ENCODE assay signal across 8 cellular contexts in the genomic region with DNA sequence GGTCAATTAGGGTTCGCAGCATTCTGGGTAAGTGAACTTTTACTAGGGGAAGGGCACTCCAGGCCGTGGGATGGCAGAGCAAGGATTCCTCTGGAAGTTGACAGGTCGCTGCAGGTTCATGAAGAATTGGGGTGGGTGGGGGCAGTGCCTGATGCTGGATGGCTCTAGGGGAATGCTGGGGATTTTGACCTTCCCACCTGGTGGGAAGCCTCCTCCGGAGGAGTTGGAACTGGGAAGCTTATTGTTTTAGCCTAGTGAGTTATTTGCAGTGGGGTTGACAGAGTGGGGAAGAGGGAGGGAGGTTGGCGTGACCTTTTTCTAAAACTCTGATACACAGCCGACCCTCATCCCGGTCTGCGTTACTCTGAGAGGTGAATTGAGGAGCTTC. TPM values are rescaled to one million over a fixed set of nuclear protein-coding genes. Genes with fewer than 3 reads are reported as not detected.
DNase-seq lines count a peak whose midpoint lies in the region; ATAC-seq and TF ChIP-seq lines count a peak whose summit lies in the region.

No MANE protein-coding gene starts in this region.

- ATAC-seq in WTC11 (no peak; the same call in 1 of the 2 replicates), HG02623 (IDR thresholded peaks at IDR 0.05; ENCODE audit: unreplicated experiment) (no peak)

- POLR2A ChIA-PET in WTC11 (lab: Charles Lee): interaction anchor here (0.7 kb wide), 1 partner anchor 121 kb away, joined by 10 read pairs; a partner anchor contains a TSS

- H3K9me3 ChIP-seq in hepatocyte (ENCODE audit: low read depth): no peaks in the 10 kb centered on the region

- no peaks in the 10 kb centered on the region for H4K20me1 ChIP-seq in hepatocyte (ENCODE audit: insufficient read depth, poor library complexity, severe bottlenecking)

- H3K27ac Mint-ChIP-seq in Calu3 (ENCODE audit: unreplicated experiment): peak overlapping the region; percentile 40
- H3K27ac Mint-ChIP-seq in WTC11: no peak overlapping the region

- peaks cover 7% of the 10 kb centered on the region for H3K4me1 ChIP-seq in hepatocyte (ENCODE audit: insufficient read depth)
- peaks cover 3% of the 10 kb centered on the region for H3K4me1 ChIP-seq in rectal smooth muscle tissue (ENCODE audit: control insufficient read depth, insufficient read depth, low read length)

- peak overlapping the region; percentile 96 for H3K4me2 ChIP-seq in hepatocyte

- H3K27ac ChIP-seq in hepatocyte (no peak overlapping the region), rectal smooth muscle tissue (ENCODE audit: low read depth, low read length) (no peak overlapping the region)

- no TSS peak for BruUV-seq in Calu3 (replicated peaks; lab: Mats Ljungman, UMichigan)

- peak overlapping the region; percentile 83 for H2AFZ ChIP-seq in hepatocyte

- H3K4me1 Mint-ChIP-seq in Calu3 (ENCODE audit: low read depth, unreplicated experiment) (peaks cover 7% of the 10 kb centered on the region), WTC11 (peaks cover 46% of the 10 kb centered on the region)

- H3K79me2 ChIP-seq in hepatocyte: no peaks in the 10 kb centered on the region

- no peaks in the 10 kb centered on the region for H3K9me2 ChIP-seq in hepatocyte (replicated peaks; ENCODE audit: insufficient read depth)

- H3K4me3 ChIP-seq in hepatocyte: peak overlapping the region; percentile 87
- peak overlapping the region; percentile 53 for H3K4me3 ChIP-seq in rectal smooth muscle tissue (ENCODE audit: low read length)

- H3K9me3 Mint-ChIP-seq in Calu3 (ENCODE audit: low read depth, unreplicated experiment): no peaks in the 10 kb centered on the region
- no peaks in the 10 kb centered on the region for H3K9me3 Mint-ChIP-seq in WTC11

- DNase-seq in Calu3 (no peak), WTC11 (ENCODE audit: low spot score) (no peak), hepatocyte (ENCODE audit: low spot score) (no peak), OCI-M1 (lab: John Stamatoyannopoulos, UW) (no peak), hippocampal formation (lab: John Stamatoyannopoulos, UW) (no peak), DMS53 treated with DMSO at 0.1 percent for 48 hours (lab: John Stamatoyannopoulos, UW; ENCODE audit: unreplicated experiment) (no peak)

- H3K27me3 Mint-ChIP-seq in Calu3 (ENCODE audit: unreplicated experiment) (peaks cover 49% of the 10 kb centered on the region), WTC11 (ENCODE audit: low read depth) (peaks cover 9% of the 10 kb centered on the region)

- TF ChIP-seq CTCF in Calu3 (IDR thresholded peaks at IDR 0.05; ENCODE audit: unreplicated experiment) (no peak), WTC11 (IDR thresholded peaks at IDR 0.05) (no peak), hepatocyte (IDR thresholded peaks at IDR 0.05; ENCODE audit: poor library complexity) (no peak)

- H3K36me3 Mint-ChIP-seq in Calu3 (ENCODE audit: insufficient read depth, unreplicated experiment) (peaks cover 14% of the 10 kb centered on the region), WTC11 (no peaks in the 10 kb centered on the region)

- H3K9ac ChIP-seq in rectal smooth muscle tissue (ENCODE audit: low read length): no peak overlapping the region

- no peaks in the 10 kb centered on the region for H3K36me3 ChIP-seq in hepatocyte (replicated peaks; ENCODE audit: insufficient read depth, low read depth)
- H3K36me3 ChIP-seq in rectal smooth muscle tissue (ENCODE audit: control insufficient read depth, insufficient read depth, low read length): no peaks in the 10 kb centered on the region

- peak overlapping the region; percentile 76 for H3K4me3 Mint-ChIP-seq in Calu3 (ENCODE audit: low read depth, unreplicated experiment)
- H3K4me3 Mint-ChIP-seq in WTC11: peak overlapping the region; percentile 76

- peaks cover 18% of the 10 kb centered on the region for H3K27me3 ChIP-seq in hepatocyte
- H3K27me3 ChIP-seq in rectal smooth muscle tissue (ENCODE audit: control insufficient read depth, insufficient read depth, low read length): peaks cover 8% of the 10 kb centered on the region

- WGBS in hepatocyte (ENCODE audit: low lambda C conversion rate, missing lambda C conversion rate): 45% methylated on average over 8 of the region's 8 CpGs

- CTCF ChIA-PET in Calu3 (lab: Charles Lee): interaction anchor here (0.7 to 1.4 kb wide), 3 partner anchors 17 to 49 kb away, joined by 3 to 5 read pairs (median 4); no protein-coding TSS in a partner anchor
- CTCF ChIA-PET in WTC11 (lab: Charles Lee): interaction anchor here (0.6 to 2.1 kb wide), 15 partner anchors 9 to 134 kb away, joined by 3 to 21 read pairs (median 3); a partner anchor contains a TSS

- intact Hi-C loops in Calu3 (cut with micrococcal nuclease; ENCODE audit: unreplicated experiment): no loop called here

TF ChIP-seq in WTC11, 78 proteins besides CTCF, POLR2A, EP300 and RAD21:
- TF ChIP-seq PRRX2 (CRISPR knock-in tag; IDR thresholded peaks at IDR 0.05) (no peak), CREB1 (CRISPR knock-in tag; IDR thresholded peaks at IDR 0.05) (no peak), TP53 (CRISPR knock-in tag; IDR thresholded peaks at IDR 0.05) (no peak), ZNF423 (CRISPR knock-in tag; IDR thresholded peaks at IDR 0.05) (no peak), ELF4 (CRISPR knock-in tag; IDR thresholded peaks at IDR 0.05; ENCODE audit: low read depth) (no peak), NR1H2 (CRISPR knock-in tag; IDR thresholded peaks at IDR 0.05) (no peak), CBFB (CRISPR knock-in tag; IDR thresholded peaks at IDR 0.05; ENCODE audit: low read depth) (no peak), SMAD4 (CRISPR knock-in tag; IDR thresholded peaks at IDR 0.05) (no peak), HMGA2 (CRISPR knock-in tag; IDR thresholded peaks at IDR 0.05) (no peak), KAT7 (CRISPR knock-in tag; IDR thresholded peaks at IDR 0.05; ENCODE audit: borderline replicate concordance) (no peak)
- TF ChIP-seq, protein P1, sequence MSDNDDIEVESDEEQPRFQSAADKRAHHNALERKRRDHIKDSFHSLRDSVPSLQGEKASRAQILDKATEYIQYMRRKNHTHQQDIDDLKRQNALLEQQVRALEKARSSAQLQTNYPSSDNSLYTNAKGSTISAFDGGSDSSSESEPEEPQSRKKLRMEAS (CRISPR knock-in tag; IDR thresholded peaks at IDR 0.05): no peak
- TF ChIP-seq, protein P2, sequence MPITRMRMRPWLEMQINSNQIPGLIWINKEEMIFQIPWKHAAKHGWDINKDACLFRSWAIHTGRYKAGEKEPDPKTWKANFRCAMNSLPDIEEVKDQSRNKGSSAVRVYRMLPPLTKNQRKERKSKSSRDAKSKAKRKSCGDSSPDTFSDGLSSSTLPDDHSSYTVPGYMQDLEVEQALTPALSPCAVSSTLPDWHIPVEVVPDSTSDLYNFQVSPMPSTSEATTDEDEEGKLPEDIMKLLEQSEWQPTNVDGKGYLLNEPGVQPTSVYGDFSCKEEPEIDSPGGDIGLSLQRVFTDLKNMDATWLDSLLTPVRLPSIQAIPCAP (CRISPR knock-in tag; IDR thresholded peaks at IDR 0.05): no peak
- TF ChIP-seq, protein P3, sequence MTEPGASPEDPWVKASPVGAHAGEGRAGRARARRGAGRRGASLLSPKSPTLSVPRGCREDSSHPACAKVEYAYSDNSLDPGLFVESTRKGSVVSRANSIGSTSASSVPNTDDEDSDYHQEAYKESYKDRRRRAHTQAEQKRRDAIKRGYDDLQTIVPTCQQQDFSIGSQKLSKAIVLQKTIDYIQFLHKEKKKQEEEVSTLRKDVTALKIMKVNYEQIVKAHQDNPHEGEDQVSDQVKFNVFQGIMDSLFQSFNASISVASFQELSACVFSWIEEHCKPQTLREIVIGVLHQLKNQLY (CRISPR knock-in tag; IDR thresholded peaks at IDR 0.05): no peak
- TF ChIP-seq, protein P4, sequence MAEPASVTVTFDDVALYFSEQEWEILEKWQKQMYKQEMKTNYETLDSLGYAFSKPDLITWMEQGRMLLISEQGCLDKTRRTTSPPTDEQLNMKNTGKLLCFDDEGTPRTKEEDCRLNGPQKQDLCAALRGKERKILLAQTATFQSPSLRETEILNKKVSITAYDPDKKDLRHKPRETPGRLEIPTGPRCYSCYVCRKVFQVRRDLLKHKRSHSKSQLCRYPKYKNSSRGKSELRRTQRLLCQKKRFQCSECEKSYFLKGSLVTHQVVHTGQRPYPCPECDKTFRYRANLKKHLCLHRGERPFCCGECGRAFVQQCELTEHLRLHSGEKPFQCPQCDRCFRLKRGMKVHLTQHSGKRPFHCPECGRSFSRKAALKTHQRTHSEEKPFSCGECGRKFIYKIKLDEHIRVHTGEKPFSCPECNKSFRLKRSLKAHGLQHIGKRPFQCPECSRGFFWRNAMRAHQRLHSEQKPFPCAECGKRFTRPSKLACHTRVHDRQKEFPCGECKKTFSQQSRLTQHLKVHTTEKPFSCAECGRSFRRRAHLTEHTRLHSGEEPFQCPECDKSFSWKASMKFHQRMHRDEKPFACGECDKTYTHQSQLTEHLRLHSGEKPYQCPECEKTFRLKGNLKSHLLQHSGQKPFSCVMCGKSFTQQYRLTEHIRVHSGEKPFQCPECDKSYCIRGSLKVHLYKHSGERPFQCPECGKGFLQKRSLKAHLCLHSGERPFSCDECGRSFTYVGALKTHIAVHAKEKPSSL (CRISPR knock-in tag; conservative IDR thresholded peaks at IDR 0.05): no peak
- TF ChIP-seq, protein P5, sequence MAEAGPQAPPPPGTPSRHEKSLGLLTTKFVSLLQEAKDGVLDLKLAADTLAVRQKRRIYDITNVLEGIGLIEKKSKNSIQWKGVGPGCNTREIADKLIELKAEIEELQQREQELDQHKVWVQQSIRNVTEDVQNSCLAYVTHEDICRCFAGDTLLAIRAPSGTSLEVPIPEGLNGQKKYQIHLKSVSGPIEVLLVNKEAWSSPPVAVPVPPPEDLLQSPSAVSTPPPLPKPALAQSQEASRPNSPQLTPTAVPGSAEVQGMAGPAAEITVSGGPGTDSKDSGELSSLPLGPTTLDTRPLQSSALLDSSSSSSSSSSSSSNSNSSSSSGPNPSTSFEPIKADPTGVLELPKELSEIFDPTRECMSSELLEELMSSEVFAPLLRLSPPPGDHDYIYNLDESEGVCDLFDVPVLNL (CRISPR knock-in tag; IDR thresholded peaks at IDR 0.05; ENCODE audit: borderline replicate concordance, low read depth): no peak
TF ChIP-seq in WTC11: peak in this region for 0.

RNA-seq across cellular contexts. Expression of a gene that starts 0.6 kb away (rescaled TPM):
- total RNA-seq in Calu3 (2022): 4.2 and 4.5 TPM in 2 replicates
- total RNA-seq in WTC11 (2021): 1.9 to 2.8 TPM (median 2.5 TPM) in 3 replicates
- 1.1 and 1.9 TPM in 2 replicates for total RNA-seq in hepatocyte
- 0.46 and 1.2 TPM in 2 replicates for polyA plus RNA-seq in hepatocyte

RNA-seq across cellular contexts. Expression of a gene that starts 31.1 kb away (rescaled TPM):
- 55.7 and 58.4 TPM in 2 replicates for total RNA-seq in Calu3 (2022)
- total RNA-seq in WTC11 (2021): 31.9 to 37.3 TPM (median 36.1 TPM) in 3 replicates
- 37.5 and 40.8 TPM in 2 replicates for total RNA-seq in hepatocyte
- 55.0 and 57.2 TPM in 2 replicates for polyA plus RNA-seq in hepatocyte

RNA-seq across cellular contexts. Expression of a gene that starts 33.8 kb away (rescaled TPM):
- total RNA-seq in Calu3 (2022) (184 and 193 TPM in 2 replicates), WTC11 (2021) (111 to 140 TPM (median 114 TPM) in 3 replicates), hepatocyte (73.6 and 86.3 TPM in 2 replicates)
- 50.1 and 61.7 TPM in 2 replicates for polyA plus RNA-seq in hepatocyte

RNA-seq across cellular contexts. Expression of a gene that starts 47.3 kb away (rescaled TPM):
- total RNA-seq in Calu3 (2022): 4.0 and 6.3 TPM in 2 replicates
- total RNA-seq in WTC11 (2021): 3.1 to 4.5 TPM (median 3.7 TPM) in 3 replicates
- total RNA-seq in hepatocyte: 0.04 and 0.63 TPM in 2 replicates
- polyA plus RNA-seq in hepatocyte: 0.45 and 1.4 TPM in 2 replicates
